In genomic region chr1:178361847-178362246, GRCh38 we compare ENCODE assay signal across 19 cellular contexts.
DNase-seq lines count a peak whose midpoint lies in the region; ATAC-seq and TF ChIP-seq lines count a peak whose summit lies in the region.
"Had no signal": no experiment of that assay in that cellular context is flagged by ENCODE, and none has a peak within 500 bp of the region (broad histone marks: within the 10 kb centered on the region; RNA-seq: fewer than 3 reads in every experiment).

No MANE protein-coding gene starts in this region.

- peaks cover 9% of the 10 kb centered on the region; the same call in 1 of the 2 replicates for H3K36me3 Mint-ChIP-seq in WTC11
- H3K36me3 Mint-ChIP-seq: activated naive CD8-positive, alpha-beta T cell had no signal

- no peaks in the 10 kb centered on the region for H3K27me3 Mint-ChIP-seq in WTC11 (ENCODE audit: low read depth)
- H3K27me3 Mint-ChIP-seq: effector memory CD8-positive, alpha-beta T cell had no signal

- CTCF ChIA-PET in WTC11 (lab: Charles Lee): no interaction called here

- H3K9me3 Mint-ChIP-seq in WTC11: peaks cover 16% of the 10 kb centered on the region
- H3K9me3 Mint-ChIP-seq: effector memory CD8-positive, alpha-beta T cell had no signal

- H3K4me3 ChIP-seq in GM12864 (ENCODE audit: low read depth, low read length) (no peak overlapping the region), LNCaP clone FGC (ENCODE audit: low read depth, low read length) (no peak overlapping the region)
- H3K4me3 ChIP-seq: cardiac muscle cell, mucosa of descending colon, SJSA1 had no signal

- intact Hi-C loops in cardiac septum (cut with DNase I): no loop called here

- peak; percentile 43 for ATAC-seq in GM18520 (IDR thresholded peaks at IDR 0.05; ENCODE audit: unreplicated experiment)
- ATAC-seq in WTC11: no peak
- ATAC-seq in HG03342 (IDR thresholded peaks at IDR 0.05; ENCODE audit: unreplicated experiment): no peak
- ATAC-seq: effector memory CD8-positive, alpha-beta T cell; mucosa of descending colon; right cardiac atrium had no signal

- H3K4me1 Mint-ChIP-seq in WTC11: peaks cover 10% of the 10 kb centered on the region; the same call in 1 of the 2 replicates

- DNase-seq in GM12864 (ENCODE audit: low read depth) (peak; percentile 5), LNCaP clone FGC (ENCODE audit: low read depth) (no peak), WTC11 (ENCODE audit: low spot score) (peak; percentile 28), cardiac septum (ENCODE audit: low spot score) (no peak)
- DNase-seq in activated CD4-positive, CD25-positive, alpha-beta regulatory T cell (lab: John Stamatoyannopoulos, UW): no peak
- DNase-seq: activated CD4-positive, alpha-beta T cell treated with anti-CD3 and anti-CD28 coated beads, Interleukin-2, amount 50 U/mL, for 4 hours; activated T-cell treated with anti-CD3 and anti-CD28 coated beads, Interleukin-2, amount 50 U/mL, for 1 hour; BE2C; DMS153; effector memory CD8-positive, alpha-beta T cell; hypothalamus; mucosa of descending colon; NCI-H187 treated with DMSO at 0.1 percent for 48 hours; right cardiac atrium had no signal

- H3K27ac Mint-ChIP-seq in WTC11: no peak overlapping the region
- H3K27ac Mint-ChIP-seq: activated naive CD8-positive, alpha-beta T cell; effector memory CD8-positive, alpha-beta T cell had no signal

- no peak overlapping the region for H3K4me3 Mint-ChIP-seq in WTC11
- H3K4me3 Mint-ChIP-seq: activated naive CD8-positive, alpha-beta T cell; effector memory CD8-positive, alpha-beta T cell had no signal

- POLR2A ChIA-PET in WTC11 (lab: Charles Lee): no interaction called here

- peak; percentile 44 for TF ChIP-seq CTCF in GM12864 (IDR thresholded peaks at IDR 0.05; ENCODE audit: low read depth, low read length, missing control alignments)
- 0 out of 2 replicates have a peak, but pooled peaks have one; percentile 10 for TF ChIP-seq CTCF in LNCaP clone FGC (IDR thresholded peaks at IDR 0.05; ENCODE audit: control insufficient read depth, extremely low read depth, insufficient read depth)
- TF ChIP-seq CTCF in WTC11 (IDR thresholded peaks at IDR 0.05): no peak

TF ChIP-seq in WTC11, 78 proteins besides CTCF, POLR2A, EP300 and RAD21:
- TF ChIP-seq MYBL2 (CRISPR knock-in tag; IDR thresholded peaks at IDR 0.05): no peak
- TF ChIP-seq ZNF317 (CRISPR knock-in tag; IDR thresholded peaks at IDR 0.05; ENCODE audit: borderline replicate concordance, low read depth): no peak
- no peak for TF ChIP-seq TEAD4 (CRISPR knock-in tag; IDR thresholded peaks at IDR 0.05)
- TF ChIP-seq ZNF396 (CRISPR knock-in tag; IDR thresholded peaks at IDR 0.05; ENCODE audit: borderline replicate concordance): no peak
- TF ChIP-seq GRHL2 (CRISPR knock-in tag; IDR thresholded peaks at IDR 0.05; ENCODE audit: insufficient replicate concordance, severe bottlenecking): no peak

Comparison
In these comparisons a context has a peak if more than half of its experiments do, and no peak if none do; other contexts are left out.
1. DNase-seq: peak in GM12864 (single experiment) and WTC11 (single experiment); none in LNCaP clone FGC (single experiment), cardiac septum (single experiment) and activated CD4-positive, CD25-positive, alpha-beta regulatory T cell (0 of 4).